In the genomic region with DNA sequence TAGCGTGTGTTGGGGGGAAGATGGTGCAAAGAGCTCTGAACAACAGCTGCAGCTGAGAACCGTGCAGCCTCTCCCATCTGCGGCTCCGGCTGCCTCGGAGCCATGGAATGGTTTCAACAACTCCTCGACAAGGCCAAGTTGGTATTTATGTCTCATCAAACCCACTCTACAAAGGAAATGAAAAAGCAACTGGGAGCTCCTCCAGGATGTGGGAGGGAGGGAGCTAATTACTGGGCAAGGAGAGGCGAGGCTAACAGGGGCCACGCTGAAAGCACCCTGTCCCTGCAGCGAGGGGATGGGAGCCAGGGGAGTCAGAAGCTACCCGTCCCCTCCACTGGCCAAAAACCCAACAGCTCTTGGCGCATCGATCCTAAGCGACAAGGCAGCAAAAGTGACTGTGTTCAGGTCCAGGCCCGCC, we compare ENCODE assay signal across 12 cellular contexts.
DNase-seq lines count a peak whose midpoint lies in the region; ATAC-seq, FAIRE-seq and TF ChIP-seq lines count a peak whose summit lies in the region.
"Had no signal": no experiment of that assay in that cellular context is flagged by ENCODE, and none has a peak within 500 bp of the region (broad histone marks: within the 10 kb centered on the region; RNA-seq: fewer than 3 reads in every experiment).

No MANE protein-coding gene starts in this region.

- no peak overlapping the region for H4K5ac ChIP-seq in H1 (ENCODE audit: insufficient read length, low read depth, low read length)

- H3K9ac ChIP-seq in H1 (replicated peaks in 1 of 4; ENCODE audit: extremely low read depth in 1 of 4, low read depth in 3 of 4, low read length in 3 of 4) (no peak overlapping the region), muscle layer of colon (ENCODE audit: low read length) (no peak overlapping the region)

- H3K27ac ChIP-seq in H1 (ENCODE audit: low read depth, low read length) (no peak overlapping the region), muscle layer of colon (ENCODE audit: low read depth, low read length) (peak overlapping the region; percentile 59), brain microvascular endothelial cell (no peak overlapping the region)
- H3K27ac ChIP-seq: C4-2B had no signal

- H3K27me3 Mint-ChIP-seq in stimulated activated naive CD8-positive, alpha-beta T cell treated with anti-CD3 and anti-CD28 coated beads, Interleukin-15, amount 100 ng/mL, for 72 hours = no peaks in the 10 kb centered on the region

- no peak for TF ChIP-seq RAD21 in H1 (IDR thresholded peaks at IDR 0.05 in 1 of 2, conservative IDR thresholded peaks at IDR 0.05 in 1 of 2; ENCODE audit: low read depth in 2 of 2, low read length in 2 of 2)

- H4K8ac ChIP-seq in H1 (ENCODE audit: extremely low read depth, insufficient read depth, low read length) = 0 out of 2 replicates have a peak overlapping the region, but pooled peaks have one; percentile 40

- H3K4me2 ChIP-seq in H1 (ENCODE audit: insufficient read depth in 1 of 2, low read depth in 2 of 2, low read length in 2 of 2) = no peak overlapping the region

- no peaks in the 10 kb centered on the region for H3K27me3 ChIP-seq in H1 (replicated peaks in 1 of 4; ENCODE audit: control insufficient read depth in 3 of 4, extremely low read depth in 1 of 4, insufficient read depth in 3 of 4, low read length in 3 of 4)
- H3K27me3 ChIP-seq in muscle layer of colon (ENCODE audit: control insufficient read depth in 1 of 2, insufficient read depth in 2 of 2, low read length in 2 of 2) = no peaks in the 10 kb centered on the region
- H3K27me3 ChIP-seq in brain microvascular endothelial cell (replicated peaks) = no peaks in the 10 kb centered on the region

- H2BK15ac ChIP-seq in H1 (ENCODE audit: low read length) = no peak overlapping the region

- H3K4me1 Mint-ChIP-seq in stimulated activated naive CD8-positive, alpha-beta T cell treated with anti-CD3 and anti-CD28 coated beads, Interleukin-15, amount 100 ng/mL, for 72 hours = no peaks in the 10 kb centered on the region
- H3K4me1 Mint-ChIP-seq: natural killer cell had no signal

- peaks cover 4% of the 10 kb centered on the region for H3K79me1 ChIP-seq in H1 (ENCODE audit: low read depth, low read length)

- no peak overlapping the region for H3K4me3 Mint-ChIP-seq in stimulated activated naive CD8-positive, alpha-beta T cell treated with anti-CD3 and anti-CD28 coated beads, Interleukin-15, amount 100 ng/mL, for 72 hours
- H3K4me3 Mint-ChIP-seq: natural killer cell had no signal

- H2BK12ac ChIP-seq in H1 (ENCODE audit: low read depth, low read length) = no peak overlapping the region

- ATAC-seq in stimulated activated naive CD8-positive, alpha-beta T cell treated with anti-CD3 and anti-CD28 coated beads, Interleukin-15, amount 100 ng/mL, for 72 hours = no peak
- no peak for ATAC-seq in GM21528 (IDR thresholded peaks at IDR 0.05; ENCODE audit: low FRiP score, unreplicated experiment)
- ATAC-seq: natural killer cell had no signal

- no peak overlapping the region for H3K4me3 ChIP-seq in H1 (ENCODE audit: extremely low read depth in 1 of 4, insufficient read depth in 2 of 4, low read depth in 3 of 4, low read length in 4 of 4)
- H3K4me3 ChIP-seq in muscle layer of colon (ENCODE audit: low read depth in 1 of 2, low read length in 2 of 2) = no peak overlapping the region
- no peak overlapping the region for H3K4me3 ChIP-seq in brain microvascular endothelial cell (ENCODE audit: low read depth, low read length)

- no peaks in the 10 kb centered on the region for H3K9me3 Mint-ChIP-seq in stimulated activated naive CD8-positive, alpha-beta T cell treated with anti-CD3 and anti-CD28 coated beads, Interleukin-15, amount 100 ng/mL, for 72 hours
- H3K9me3 Mint-ChIP-seq: natural killer cell had no signal

- H3K56ac ChIP-seq in H1 (replicated peaks; ENCODE audit: insufficient read length, low read depth, low read length) = no peak overlapping the region

- no peak for FAIRE-seq in H1 (lab: Jason Lieb, UNC)

- H4K91ac ChIP-seq in H1 (replicated peaks; ENCODE audit: insufficient read length, low read length) = no peak overlapping the region

- H3K36me3 ChIP-seq in H1 (ENCODE audit: control insufficient read depth in 2 of 4, insufficient read depth in 4 of 4, low read length in 3 of 4) (peaks cover 0 to 12% (median 5%) of the 10 kb centered on the region in 4 experiments; a peak in 4 of 8 replicates), muscle layer of colon (ENCODE audit: insufficient read depth, low read length) (no peaks in the 10 kb centered on the region), brain microvascular endothelial cell (replicated peaks) (peaks cover 7% of the 10 kb centered on the region)

- TF ChIP-seq POLR2A in H1 (IDR thresholded peaks at IDR 0.05; ENCODE audit: control extremely low read depth in 1 of 2, low read depth in 2 of 2, low read length in 2 of 2) = no peak

- H3K23me2 ChIP-seq in H1 (ENCODE audit: low read depth, low read length) = no peaks in the 10 kb centered on the region

- H3K23ac ChIP-seq in H1 (ENCODE audit: insufficient read length) = no peak overlapping the region

- H3K9me3 ChIP-seq in H1 (ENCODE audit: insufficient read depth in 2 of 2, low read depth in 1 of 2, low read length in 1 of 2) (no peaks in the 10 kb centered on the region), muscle layer of colon (ENCODE audit: low read length) (no peaks in the 10 kb centered on the region)

- H2BK5ac ChIP-seq in H1 (ENCODE audit: low read depth, low read length) = no peak overlapping the region

- H3K4me1 ChIP-seq in H1 (replicated peaks in 1 of 4; ENCODE audit: control insufficient read depth in 3 of 4, insufficient read depth in 4 of 4, low read length in 3 of 4) = peaks cover 0 to 2% (median under 1%) of the 10 kb centered on the region in 4 experiments; a peak in 3 of 7 replicates
- peaks cover 24% of the 10 kb centered on the region for H3K4me1 ChIP-seq in muscle layer of colon (ENCODE audit: insufficient read depth, low read length)

- H3K4ac ChIP-seq in H1 (replicated peaks; ENCODE audit: insufficient read length, low read depth, low read length) = no peak overlapping the region

- H2AFZ ChIP-seq in H1 (ENCODE audit: low read length) = no peak overlapping the region

- CTCF ChIA-PET in H1 (lab: Charles Lee; ENCODE audit: partially characterized antibody) = interaction anchor here (0.6 to 7.4 kb wide), 9 partner anchors 13 to 307 kb away, joined by 3 to 54 read pairs (median 3); no protein-coding TSS in a partner anchor

- TF ChIP-seq CTCF in H1 (IDR thresholded peaks at IDR 0.05; ENCODE audit: control extremely low read depth in 1 of 3, insufficient read depth in 1 of 3, low read depth in 1 of 3, low read length in 3 of 3) (no peak), brain microvascular endothelial cell (IDR thresholded peaks at IDR 0.05; ENCODE audit: low read depth, low read length, missing control alignments) (no peak)

- H2BK120ac ChIP-seq in H1 (replicated peaks; ENCODE audit: low read depth, low read length) = no peak overlapping the region

- peaks cover 1 to 4% of the 10 kb centered on the region in 2 experiments for H4K20me1 ChIP-seq in H1 (replicated peaks in 1 of 2; ENCODE audit: control insufficient read depth in 1 of 2, insufficient read depth in 2 of 2, low read length in 2 of 2)

- no peak overlapping the region for H3K14ac ChIP-seq in H1 (ENCODE audit: insufficient read length)

- WGBS in H1 (ENCODE audit: extremely low coverage in 1 of 2, insufficient coverage in 1 of 2, insufficient read length in 1 of 2, insufficient replicate concordance in 2 of 2, low coverage in 1 of 2, low lambda C conversion rate in 2 of 2, missing lambda C conversion rate in 1 of 2), 2 experiments = 93% methylated on average over 14 of the region's 14 CpGs; no CpG with 5 or more reads in 1 of the 2 experiments

- H3K27ac Mint-ChIP-seq in stimulated activated naive CD8-positive, alpha-beta T cell treated with anti-CD3 and anti-CD28 coated beads, Interleukin-15, amount 100 ng/mL, for 72 hours = no peak overlapping the region
- H3K27ac Mint-ChIP-seq: natural killer cell had no signal

- no peaks in the 10 kb centered on the region; a peak in 1 of 4 replicates for H3K79me2 ChIP-seq in H1 (ENCODE audit: control insufficient read depth in 1 of 2, insufficient read depth in 2 of 2, low read length in 2 of 2)

- DNase-seq in AG08395 (ENCODE audit: low spot score) (peak; percentile 89), M059J (ENCODE audit: low read depth) (peak; percentile 16), H1 (ENCODE audit: low read depth in 1 of 2, low spot score in 2 of 2) (no peak), brain microvascular endothelial cell (no peak)
- DNase-seq in stimulated activated naive CD8-positive, alpha-beta T cell treated with anti-CD3 and anti-CD28 coated beads, Interleukin-15, amount 100 ng/mL, for 72 hours = no peak
- no peak for DNase-seq in activated T-cell treated with anti-CD3 and anti-CD28 coated beads, Interleukin-2, amount 50 U/mL, for 48 hours
- DNase-seq: central memory CD4-positive, alpha-beta T cell; natural killer cell; T-helper 9 cell had no signal

- in situ Hi-C loops in brain microvascular endothelial cell (cut with HindIII; ENCODE audit: low pct_ligation_motif_present, low sequenced_read_pairs) = no loop called here

- POLR2A ChIA-PET in H1 (lab: Charles Lee; ENCODE audit: partially characterized antibody) = interaction anchor here (1.5 kb wide), 1 partner anchor 85 kb away, joined by 4 read pairs; no protein-coding TSS in a partner anchor

- H2BK20ac ChIP-seq in H1 (ENCODE audit: low read length) = no peak overlapping the region

- H3K18ac ChIP-seq in H1 (ENCODE audit: extremely low read depth, low read length) = no peak overlapping the region

- no peak for TF ChIP-seq EP300 in H1 (IDR thresholded peaks at IDR 0.05; ENCODE audit: borderline replicate concordance in 1 of 2, low read depth in 2 of 2, low read length in 2 of 2)

- H2AK5ac ChIP-seq in H1 (ENCODE audit: low read depth, low read length) = no peak overlapping the region

TF ChIP-seq in H1, 55 proteins besides CTCF, POLR2A, EP300 and RAD21:
- TF ChIP-seq PHF8 (conservative IDR thresholded peaks at IDR 0.05; ENCODE audit: low read depth, low read length) = no peak

Comparison
In these comparisons a context has a peak if more than half of its experiments do, and no peak if none do; other contexts are left out.
1. DNase-seq: peak in AG08395 (single experiment) and M059J (single experiment); none in H1 (0 of 2), stimulated activated naive CD8-positive, alpha-beta T cell treated with anti-CD3 and anti-CD28 coated beads, Interleukin-15, amount 100 ng/mL, for 72 hours (0 of 2), activated T-cell treated with anti-CD3 and anti-CD28 coated beads, Interleukin-2, amount 50 U/mL, for 48 hours (0 of 2) and brain microvascular endothelial cell (single experiment).